Comparison of ENCODE assay signal across 23 cellular contexts in genomic region chr17:49552070-49552751, GRCh38. TPM values are rescaled to one million over a fixed set of nuclear protein-coding genes. Genes with fewer than 3 reads are reported as not detected.
DNase-seq lines count a peak whose midpoint lies in the region; ATAC-seq, FAIRE-seq and TF ChIP-seq lines count a peak whose summit lies in the region.
"Had no signal": no experiment of that assay in that cellular context is flagged by ENCODE, and none has a peak within 500 bp of the region (broad histone marks: within the 10 kb centered on the region; RNA-seq: fewer than 3 reads in every experiment).

No MANE protein-coding gene starts in this region.

- H3K36me3 Mint-ChIP-seq in endodermal cell (ENCODE audit: low read depth) (no peaks in the 10 kb centered on the region), nephron (ENCODE audit: low read depth) (no peaks in the 10 kb centered on the region)
- H3K36me3 Mint-ChIP-seq: activated naive CD4-positive, alpha-beta T cell treated with anti-CD3 and anti-CD28 coated beads, Interleukin-2, amount 50 U/mL, for 24 hours; CD4-positive, alpha-beta memory T cell; stimulated activated naive B cell treated with anti-CD40 and anti-IgM and Interleukin-4, amounts not matched to agents 10 μg/mL and 1 μg/mL and 100 μg/mL, for 72 hours had no signal

- no peaks in the 10 kb centered on the region for H3K36me3 ChIP-seq in endodermal cell (ENCODE audit: control insufficient read depth, insufficient read depth, low read length)
- H3K36me3 ChIP-seq: colonic mucosa, tibial nerve had no signal

- H3K4me1 Mint-ChIP-seq in endodermal cell (peaks cover 9% of the 10 kb centered on the region), nephron (peaks cover 78% of the 10 kb centered on the region)

- peak; percentile 36 for DNase-seq in D341Med (ENCODE audit: low spot score)
- DNase-seq in HTR-8/SVneo (ENCODE audit: insufficient read length, low spot score): no peak
- DNase-seq in endodermal cell: peak; percentile 50
- DNase-seq in NCI-H510A (lab: John Stamatoyannopoulos, UW): no peak
- no peak for DNase-seq in T1000 (lab: John Stamatoyannopoulos, UW)
- DNase-seq: activated CD4-positive, CD25-positive, alpha-beta regulatory T cell; activated CD8-positive, alpha-beta T cell treated with anti-CD3 and anti-CD28 coated beads, Interleukin-2, amount 10 ng/mL, durations not matched to agents 7 days and 5 days; activated T-cell treated with anti-CD3 and anti-CD28 coated beads, Interleukin-2, amount 50 U/mL, for 48 hours; CD4-positive, alpha-beta memory T cell; colonic mucosa; foreskin melanocyte; NCI-H1694 treated with DMSO at 0.1 percent for 48 hours; SHP77 treated with DMSO at 0.1 percent for 48 hours; stimulated activated CD4-positive, alpha-beta T cell treated with anti-CD3 and anti-CD28 coated beads, Interleukin-15, amount 100 ng/mL, for 24 hours; stimulated activated naive B cell treated with anti-CD40 and anti-IgM and Interleukin-4, amounts not matched to agents 10 μg/mL and 1 μg/mL and 100 μg/mL, for 72 hours had no signal

- H3K4me3 Mint-ChIP-seq in endodermal cell: no peak overlapping the region
- no peak overlapping the region for H3K4me3 Mint-ChIP-seq in nephron
- H3K4me3 Mint-ChIP-seq: activated CD8-positive, alpha-beta T cell treated with anti-CD3 and anti-CD28 coated beads, Interleukin-2, amount 10 ng/mL, durations not matched to agents 7 days and 5 days; activated naive CD4-positive, alpha-beta T cell treated with anti-CD3 and anti-CD28 coated beads, Interleukin-2, amount 50 U/mL, for 24 hours; CD4-positive, alpha-beta memory T cell; stimulated activated naive B cell treated with anti-CD40 and anti-IgM and Interleukin-4, amounts not matched to agents 10 μg/mL and 1 μg/mL and 100 μg/mL, for 72 hours had no signal

- no peak overlapping the region for H3K9ac ChIP-seq in endodermal cell (ENCODE audit: extremely low read depth, low read length, poor library complexity, severe bottlenecking)

- no peak overlapping the region for H3K27ac Mint-ChIP-seq in endodermal cell
- peak overlapping the region; percentile 49 to 81 (median 60) for H3K27ac Mint-ChIP-seq in nephron
- H3K27ac Mint-ChIP-seq: activated CD8-positive, alpha-beta T cell treated with anti-CD3 and anti-CD28 coated beads, Interleukin-2, amount 10 ng/mL, durations not matched to agents 7 days and 5 days; activated naive CD4-positive, alpha-beta T cell treated with anti-CD3 and anti-CD28 coated beads, Interleukin-2, amount 50 U/mL, for 24 hours; stimulated activated naive B cell treated with anti-CD40 and anti-IgM and Interleukin-4, amounts not matched to agents 10 μg/mL and 1 μg/mL and 100 μg/mL, for 72 hours had no signal

- H3K27me3 ChIP-seq in endodermal cell (ENCODE audit: control insufficient read depth, insufficient read depth, low read length, poor library complexity, severe bottlenecking): peaks cover 6% of the 10 kb centered on the region
- H3K27me3 ChIP-seq: colonic mucosa, tibial nerve had no signal

- H3K9me3 Mint-ChIP-seq in endodermal cell (no peaks in the 10 kb centered on the region), nephron (no peaks in the 10 kb centered on the region)
- H3K9me3 Mint-ChIP-seq: activated naive CD4-positive, alpha-beta T cell treated with anti-CD3 and anti-CD28 coated beads, Interleukin-2, amount 50 U/mL, for 24 hours; CD4-positive, alpha-beta memory T cell; stimulated activated naive B cell treated with anti-CD40 and anti-IgM and Interleukin-4, amounts not matched to agents 10 μg/mL and 1 μg/mL and 100 μg/mL, for 72 hours had no signal

- no peak overlapping the region for H3K4me3 ChIP-seq in endodermal cell (ENCODE audit: low read length)
- H3K4me3 ChIP-seq: colonic mucosa, tibial nerve had no signal

- no peak overlapping the region for H3K27ac ChIP-seq in endodermal cell (ENCODE audit: low read depth, low read length)
- H3K27ac ChIP-seq: colonic mucosa had no signal

- peak; percentile 75 for FAIRE-seq in HTR-8/SVneo (lab: Jason Lieb, UNC)
- FAIRE-seq: astrocyte had no signal

- H3K9me3 ChIP-seq in endodermal cell (ENCODE audit: control insufficient read depth, low read length): no peaks in the 10 kb centered on the region
- H3K9me3 ChIP-seq: colonic mucosa, tibial nerve had no signal

- no peaks in the 10 kb centered on the region for H3K27me3 Mint-ChIP-seq in endodermal cell (ENCODE audit: insufficient read depth)
- peaks cover 9% of the 10 kb centered on the region for H3K27me3 Mint-ChIP-seq in nephron (ENCODE audit: low read depth)
- H3K27me3 Mint-ChIP-seq: activated naive CD4-positive, alpha-beta T cell treated with anti-CD3 and anti-CD28 coated beads, Interleukin-2, amount 50 U/mL, for 24 hours had no signal

- no peak for TF ChIP-seq CTCF in endodermal cell (conservative IDR thresholded peaks at IDR 0.05)
- TF ChIP-seq CTCF in nephron (IDR thresholded peaks at IDR 0.05; ENCODE audit: unreplicated experiment in 3 of 3): no peak

- ATAC-seq in GM19467 (IDR thresholded peaks at IDR 0.05; ENCODE audit: unreplicated experiment) (no peak), GM18517 (IDR thresholded peaks at IDR 0.05; ENCODE audit: unreplicated experiment) (no peak)
- ATAC-seq: activated CD8-positive, alpha-beta T cell treated with anti-CD3 and anti-CD28 coated beads, Interleukin-2, amount 10 ng/mL, durations not matched to agents 7 days and 5 days; stimulated activated naive B cell treated with anti-CD40 and anti-IgM and Interleukin-4, amounts not matched to agents 10 μg/mL and 1 μg/mL and 100 μg/mL, for 72 hours had no signal

- H3K4me1 ChIP-seq in endodermal cell (ENCODE audit: control insufficient read depth, insufficient read depth, low read length): peaks cover 7% of the 10 kb centered on the region
- H3K4me1 ChIP-seq: colonic mucosa had no signal

- WGBS in endodermal cell (ENCODE audit: insufficient coverage in 1 of 2, insufficient read length in 1 of 2), 2 experiments: 94 to 97% methylated on average over 15 to 27 of the region's 27 CpGs

RNA-seq across cellular contexts. Expression of gene NXPH3, which starts 23.5 kb away (rescaled TPM):
- 1 to 10 TPM; 3.0 to 5.9 TPM for total RNA-seq in endodermal cell
- 1.4 TPM for polyA plus RNA-seq in endodermal cell (2013, experiment 1 of 2)
- 1.7 TPM for polyA plus RNA-seq in endodermal cell (2013, experiment 2 of 2)
- total RNA-seq: activated CD8-positive, alpha-beta T cell treated with anti-CD3 and anti-CD28 coated beads, Interleukin-2, amount 10 ng/mL, durations not matched to agents 7 days and 5 days; CD4-positive, alpha-beta memory T cell; HT-29; T-helper 2 cell treated with Interferon-gamma antibody and Interleukin-4, amounts not matched to agents 100 ng/mL and 5 ng/mL, for 36 hours had no signal
- polyA plus RNA-seq: CD4-positive, alpha-beta memory T cell had no signal

RNA-seq across cellular contexts. Expression of gene NGFR, which starts 57.1 kb away (rescaled TPM):
- total RNA-seq in endodermal cell: 1 to 10 TPM; 1.3 to 1.6 TPM
- 24.5 TPM for polyA plus RNA-seq in endodermal cell (2013, experiment 1 of 2)
- polyA plus RNA-seq in endodermal cell (2013, experiment 2 of 2): 22.1 TPM
- total RNA-seq: HT-29 had no signal
- polyA plus RNA-seq: CD4-positive, alpha-beta memory T cell had no signal

Comparison
In these comparisons a context has a peak if more than half of its experiments do, and no peak if none do; other contexts are left out.
1. DNase-seq: peak in D341Med (single experiment) and endodermal cell (single experiment); none in HTR-8/SVneo (single experiment), NCI-H510A (single experiment) and T1000 (single experiment).